Comparison of ENCODE assay signal across 7 cellular contexts in the genomic region with DNA sequence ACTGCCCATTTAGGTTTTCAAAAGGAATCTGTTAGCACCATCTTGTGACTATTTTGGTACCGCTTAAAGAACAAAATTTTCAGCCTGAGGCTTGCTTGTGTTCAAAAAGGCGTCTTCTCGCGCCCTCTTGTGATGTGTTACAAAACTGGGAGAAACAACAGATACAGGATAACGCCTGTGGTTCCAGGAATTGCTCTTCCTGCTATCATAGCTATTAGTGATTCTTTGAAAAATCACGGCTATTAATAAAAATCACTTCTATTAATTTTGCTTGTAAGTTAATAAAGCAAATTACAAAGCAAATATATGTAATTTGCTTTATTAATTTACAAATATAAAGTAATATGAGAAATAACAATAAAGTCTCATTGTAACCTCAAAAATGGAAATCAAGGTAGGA.
DNase-seq lines count a peak whose midpoint lies in the region; ATAC-seq and TF ChIP-seq lines count a peak whose summit lies in the region.

No MANE protein-coding gene starts in this region.

- intact Hi-C loops in adrenal gland (cut with DNase I): loop anchor here (2.0 to 10.0 kb wide), 4 partner anchors 129 to 294 kb away; no protein-coding TSS in a partner anchor
- intact Hi-C loops in left ventricle myocardium inferior (cut with micrococcal nuclease): loop anchor here (5.0 kb wide), 3 partner anchors 274 to 309 kb away; no protein-coding TSS in a partner anchor

- 1 to 2% (median 2%) methylated on average over 6 of the region's 6 CpGs for WGBS in adrenal gland, 4 donors

- no peaks in the 10 kb centered on the region for H3K9me3 ChIP-seq in adrenal gland (replicated peaks in 1 of 3)
- H3K9me3 ChIP-seq in left ventricle myocardium inferior (replicated peaks): no peaks in the 10 kb centered on the region

- CTCF ChIA-PET in HEK293T (lab: Yijun Ruan, JAX): interaction anchor here (0.6 to 5.7 kb wide), 29 partner anchors 9 to 484 kb away, joined by 3 to 93 read pairs (median 7); a partner anchor contains a TSS

- H3K4me1 ChIP-seq in adrenal gland (replicated peaks in 1 of 2): no peaks in the 10 kb centered on the region
- H3K4me1 ChIP-seq in left ventricle myocardium inferior: peaks cover 17% of the 10 kb centered on the region

- H3K27ac ChIP-seq in adrenal gland: no peak overlapping the region
- peak overlapping the region; percentile 65 for H3K27ac ChIP-seq in left ventricle myocardium inferior (replicated peaks)

- H3K36me3 ChIP-seq in adrenal gland (replicated peaks in 1 of 2) (no peaks in the 10 kb centered on the region), left ventricle myocardium inferior (no peaks in the 10 kb centered on the region)

- POLR2A ChIA-PET in HEK293T (lab: Yijun Ruan, JAX): interaction anchor here (1.0 to 1.2 kb wide), 2 partner anchors 81 to 272 kb away, joined by 3 to 5 read pairs; no protein-coding TSS in a partner anchor

- H3K4me3 ChIP-seq in adrenal gland (no peak overlapping the region), left ventricle myocardium inferior (no peak overlapping the region)

- H3K27me3 ChIP-seq in adrenal gland (no peaks in the 10 kb centered on the region), left ventricle myocardium inferior (ENCODE audit: low read depth) (no peaks in the 10 kb centered on the region)

- DNase-seq in ELF-1 (ENCODE audit: low read depth, low spot score): peak; percentile 82
- peak; percentile 72 for DNase-seq in HEK293T (ENCODE audit: extremely low spot score)
- peak; percentile 69 for DNase-seq in NCI-H446 treated with DMSO at 0.1 percent for 48 hours (lab: John Stamatoyannopoulos, UW)
- DNase-seq in adrenal gland: peak; percentile 75 to 92 (median 80)
- no peak for DNase-seq in left ventricle myocardium inferior
- DNase-seq in putamen (ENCODE audit: low spot score): peak; percentile 88

- TF ChIP-seq CTCF in adrenal gland (IDR thresholded peaks at IDR 0.05): peak; percentile 62 to 98 (median 91)
- peak; percentile 89 for TF ChIP-seq CTCF in left ventricle myocardium inferior (IDR thresholded peaks at IDR 0.05; ENCODE audit: borderline replicate concordance)

- TF ChIP-seq POLR2A in adrenal gland (IDR thresholded peaks at IDR 0.05): no peak

- ATAC-seq in GM18511 (IDR thresholded peaks at IDR 0.05; ENCODE audit: unreplicated experiment): no peak

TF ChIP-seq in HEK293T, 16 proteins besides CTCF, POLR2A, EP300 and RAD21:
- TF ChIP-seq FOXK2 (IDR thresholded peaks at IDR 0.05) (0 out of 2 replicates have a peak, but pooled peaks have one; percentile 17), TARDBP (IDR thresholded peaks at IDR 0.05) (no peak)
